ENCODE assay signal across 15 cellular contexts in the genomic region with DNA sequence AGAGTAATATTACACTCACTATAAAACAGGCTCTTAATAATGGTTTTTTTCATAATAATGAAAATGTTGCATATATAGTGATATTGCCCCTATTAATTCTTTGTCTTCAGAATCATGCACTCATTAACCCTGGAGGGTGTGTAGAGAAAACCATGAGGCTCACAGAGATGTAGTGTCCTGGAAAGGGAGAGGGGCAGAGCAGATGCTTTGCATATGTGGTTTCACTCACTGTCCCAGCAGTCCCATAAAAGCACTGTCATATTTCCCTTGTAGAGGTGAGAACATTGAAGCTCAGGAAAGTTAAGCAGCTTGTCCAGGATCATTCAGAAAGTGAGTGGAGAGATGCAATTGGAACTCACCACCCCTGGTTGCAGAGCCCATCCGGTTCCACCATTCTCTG.
A peak's percentile ranks its signal among the peaks of the same experiment; 100 is the strongest.
DNase-seq lines count a peak whose midpoint lies in the region; ATAC-seq, FAIRE-seq and TF ChIP-seq lines count a peak whose summit lies in the region.
"Had no signal": no experiment of that assay in that cellular context is flagged by ENCODE, and none has a peak within 500 bp of the region (broad histone marks: within the 10 kb centered on the region; RNA-seq: fewer than 3 reads in every experiment).

No MANE protein-coding gene starts in this region.

- H2BK120ac ChIP-seq in trophoblast cell (ENCODE audit: insufficient read depth, low read length, poor library complexity): no peak overlapping the region

- no peak overlapping the region for H4K12ac ChIP-seq in trophoblast cell (ENCODE audit: low read depth, low read length)

- H2AFZ ChIP-seq in trophoblast cell (ENCODE audit: insufficient read depth, low read length, poor library complexity) (no peak overlapping the region), SK-N-SH (ENCODE audit: low read depth) (no peak overlapping the region)

- no peak for DNase-seq in trophoblast cell
- DNase-seq in SK-N-SH: no peak
- DNase-seq in effector memory CD8-positive, alpha-beta T cell: no peak
- DNase-seq in SIG-M5 (lab: John Stamatoyannopoulos, UW): no peak
- no peak for DNase-seq in HTR-8/SVneo (ENCODE audit: insufficient read length, low spot score)
- DNase-seq: activated naive CD8-positive, alpha-beta T cell treated with anti-CD3 and anti-CD28 coated beads, Interleukin-2, amount 10 ng/mL, durations not matched to agents 7 days and 5 days; CD4-positive, alpha-beta T cell; mucosa of descending colon; NCI-H1105; NCI-H446; stimulated activated CD4-positive, alpha-beta T cell treated with anti-CD3 and anti-CD28 coated beads, Interleukin-4, amount 100 ng/mL, for 24 hours; stimulated activated naive CD8-positive, alpha-beta T cell treated with anti-CD3 and anti-CD28 coated beads, Interleukin-15, Interleukin-2, amounts not matched to agents 100 U/mL and 50 U/mL, for 24 hours had no signal

- H3K4me1 Mint-ChIP-seq in effector memory CD8-positive, alpha-beta T cell (ENCODE audit: low read depth in 2 of 2): peaks cover 22 to 30% of the 10 kb centered on the region in 2 donors

- H3K36me3 ChIP-seq in trophoblast cell (ENCODE audit: control insufficient read depth in 1 of 2, insufficient read depth in 2 of 2, low read length in 2 of 2) (no peaks in the 10 kb centered on the region), SK-N-SH (replicated peaks in 1 of 2; ENCODE audit: control insufficient read depth in 1 of 2, insufficient read depth in 2 of 2, low read length in 1 of 2) (peaks cover 24 to 93% of the 10 kb centered on the region in 2 experiments)

- no peaks in the 10 kb centered on the region for H4K20me1 ChIP-seq in SK-N-SH (ENCODE audit: insufficient read depth)

- no peak overlapping the region for H4K91ac ChIP-seq in trophoblast cell (ENCODE audit: low read depth, low read length)

- H3K9ac ChIP-seq in trophoblast cell (ENCODE audit: low read length) (peak overlapping the region; percentile 27), SK-N-SH (no peak overlapping the region)

- no peaks in the 10 kb centered on the region for H3K9me3 Mint-ChIP-seq in effector memory CD8-positive, alpha-beta T cell
- H3K9me3 Mint-ChIP-seq: CD4-positive, alpha-beta T cell had no signal

- H4K8ac ChIP-seq in trophoblast cell (ENCODE audit: low read depth, low read length): no peak overlapping the region

- H3K27ac ChIP-seq in trophoblast cell (ENCODE audit: low read depth, low read length): no peak overlapping the region
- H3K27ac ChIP-seq in SK-N-SH (ENCODE audit: low read depth in 2 of 2, low read length in 1 of 2): no peak overlapping the region

- no peak for TF ChIP-seq RAD21 in SK-N-SH (IDR thresholded peaks at IDR 0.05; ENCODE audit: low read length)

- no peak for TF ChIP-seq EP300 in SK-N-SH (IDR thresholded peaks at IDR 0.05; ENCODE audit: borderline replicate concordance in 1 of 2, low read depth in 1 of 2, low read length in 1 of 2)

- WGBS in trophoblast cell (ENCODE audit: extremely low coverage, insufficient coverage, insufficient read length): no CpG with 5 or more reads among the region's 1 CpG
- 100% methylated on average over 1 of the region's 1 CpG for WGBS in SK-N-SH (ENCODE audit: low lambda C conversion rate)

- H3K27me3 ChIP-seq in trophoblast cell (ENCODE audit: insufficient read depth, low read length): no peaks in the 10 kb centered on the region
- H3K27me3 ChIP-seq in SK-N-SH (ENCODE audit: insufficient read depth): no peaks in the 10 kb centered on the region

- no peak overlapping the region for H2BK12ac ChIP-seq in trophoblast cell (ENCODE audit: low read length)

- no peaks in the 10 kb centered on the region for H3K27me3 Mint-ChIP-seq in effector memory CD8-positive, alpha-beta T cell
- H3K27me3 Mint-ChIP-seq: activated naive CD8-positive, alpha-beta T cell treated with anti-CD3 and anti-CD28 coated beads, Interleukin-2, amount 10 ng/mL, durations not matched to agents 7 days and 5 days; CD4-positive, alpha-beta T cell had no signal

- H3K4me3 Mint-ChIP-seq in effector memory CD8-positive, alpha-beta T cell: no peak overlapping the region
- H3K4me3 Mint-ChIP-seq: activated naive CD8-positive, alpha-beta T cell treated with anti-CD3 and anti-CD28 coated beads, Interleukin-2, amount 10 ng/mL, durations not matched to agents 7 days and 5 days; CD4-positive, alpha-beta T cell had no signal

- no peak overlapping the region for H3K14ac ChIP-seq in trophoblast cell (ENCODE audit: low read length)

- H2BK5ac ChIP-seq in trophoblast cell (ENCODE audit: low read depth, low read length, poor library complexity): no peak overlapping the region

- no peak overlapping the region for H3K4me3 ChIP-seq in trophoblast cell (ENCODE audit: low read depth, low read length)
- no peak overlapping the region for H3K4me3 ChIP-seq in SK-N-SH (ENCODE audit: low read depth in 2 of 2, low read length in 1 of 2)
- H3K4me3 ChIP-seq: mucosa of descending colon had no signal

- H2AK5ac ChIP-seq in trophoblast cell (ENCODE audit: low read length): peak overlapping the region; percentile 46

- H3K4me2 ChIP-seq in trophoblast cell (ENCODE audit: low read length) (no peak overlapping the region), SK-N-SH (no peak overlapping the region)

- POLR2A ChIA-PET in SK-N-SH (lab: Yijun Ruan, JAX): no interaction called here

- H3K9me3 ChIP-seq in trophoblast cell (ENCODE audit: insufficient read depth, low read depth, low read length): no peaks in the 10 kb centered on the region
- H3K9me3 ChIP-seq in SK-N-SH: no peaks in the 10 kb centered on the region
- H3K9me3 ChIP-seq: mucosa of descending colon had no signal

- H3K18ac ChIP-seq in trophoblast cell (ENCODE audit: low read length): no peak overlapping the region

- H3K27ac Mint-ChIP-seq in effector memory CD8-positive, alpha-beta T cell: no peak overlapping the region
- H3K27ac Mint-ChIP-seq: activated naive CD8-positive, alpha-beta T cell treated with anti-CD3 and anti-CD28 coated beads, Interleukin-2, amount 10 ng/mL, durations not matched to agents 7 days and 5 days; CD4-positive, alpha-beta T cell had no signal

- H3K4me1 ChIP-seq in trophoblast cell (ENCODE audit: control insufficient read depth in 1 of 2, insufficient read depth in 2 of 2, low read length in 2 of 2): peaks cover 3 to 14% of the 10 kb centered on the region in 2 experiments
- H3K4me1 ChIP-seq in SK-N-SH (ENCODE audit: control insufficient read depth in 1 of 2, insufficient read depth in 2 of 2, low read depth in 1 of 2, low read length in 1 of 2): peaks cover 4 to 7% of the 10 kb centered on the region in 2 experiments; a peak in 3 of 4 replicates

- no peaks in the 10 kb centered on the region for H3K79me2 ChIP-seq in trophoblast cell (ENCODE audit: control insufficient read depth, insufficient read depth, low read length, poor library complexity)
- no peaks in the 10 kb centered on the region for H3K79me2 ChIP-seq in SK-N-SH (ENCODE audit: insufficient read depth)

- H3K79me1 ChIP-seq in trophoblast cell (ENCODE audit: low read length): no peaks in the 10 kb centered on the region

- no peak overlapping the region for H3K4ac ChIP-seq in trophoblast cell (ENCODE audit: low read depth, low read length)

- peak; percentile 91 for ATAC-seq in GM18909 (IDR thresholded peaks at IDR 0.05; ENCODE audit: poor library complexity, unreplicated experiment)
- ATAC-seq in GM21737 (IDR thresholded peaks at IDR 0.05; ENCODE audit: unreplicated experiment): peak; percentile 70
- peak; percentile 83 for ATAC-seq in HG03196 (IDR thresholded peaks at IDR 0.05; ENCODE audit: unreplicated experiment)
- no peak for ATAC-seq in effector memory CD8-positive, alpha-beta T cell (replicated peaks)
- ATAC-seq: mucosa of descending colon; stimulated activated naive CD8-positive, alpha-beta T cell treated with anti-CD3 and anti-CD28 coated beads, Interleukin-15, Interleukin-2, amounts not matched to agents 100 U/mL and 50 U/mL, for 24 hours had no signal

- no peak for TF ChIP-seq CTCF in SK-N-SH (IDR thresholded peaks at IDR 0.05)

- CTCF ChIA-PET in SK-N-SH (lab: Yijun Ruan, JAX): interaction anchor here (2.1 to 3.0 kb wide), 2 partner anchors 25 to 235 kb away, joined by 6 to 12 read pairs; no protein-coding TSS in a partner anchor

- H3F3A ChIP-seq in SK-N-SH (replicated peaks; ENCODE audit: insufficient read depth): no peaks in the 10 kb centered on the region

- no peak overlapping the region for H3K23ac ChIP-seq in trophoblast cell (ENCODE audit: low read length)

- FAIRE-seq in HTR-8/SVneo (lab: Jason Lieb, UNC): no peak

- H3K36me3 Mint-ChIP-seq in effector memory CD8-positive, alpha-beta T cell (ENCODE audit: insufficient read depth): no peaks in the 10 kb centered on the region

- no peaks in the 10 kb centered on the region for H3K9me2 ChIP-seq in SK-N-SH

TF ChIP-seq in SK-N-SH, 30 proteins besides CTCF, POLR2A, EP300 and RAD21 (continues in another document):
- TF ChIP-seq FOXJ3 (CRISPR knock-in tag; IDR thresholded peaks at IDR 0.05): no peak
- TF ChIP-seq, protein P1, sequence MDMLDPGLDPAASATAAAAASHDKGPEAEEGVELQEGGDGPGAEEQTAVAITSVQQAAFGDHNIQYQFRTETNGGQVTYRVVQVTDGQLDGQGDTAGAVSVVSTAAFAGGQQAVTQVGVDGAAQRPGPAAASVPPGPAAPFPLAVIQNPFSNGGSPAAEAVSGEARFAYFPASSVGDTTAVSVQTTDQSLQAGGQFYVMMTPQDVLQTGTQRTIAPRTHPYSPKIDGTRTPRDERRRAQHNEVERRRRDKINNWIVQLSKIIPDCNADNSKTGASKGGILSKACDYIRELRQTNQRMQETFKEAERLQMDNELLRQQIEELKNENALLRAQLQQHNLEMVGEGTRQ (IDR thresholded peaks at IDR 0.05; ENCODE audit: borderline replicate concordance, low read depth, low read length): no peak
- no peak for TF ChIP-seq MAX (IDR thresholded peaks at IDR 0.05; ENCODE audit: low read depth)
- no peak for TF ChIP-seq MXI1 (IDR thresholded peaks at IDR 0.05; ENCODE audit: low read depth, low read length)
- TF ChIP-seq RCOR1 (IDR thresholded peaks at IDR 0.05; ENCODE audit: low read length): no peak
- no peak for TF ChIP-seq YY1 (IDR thresholded peaks at IDR 0.05; ENCODE audit: low read depth)
- TF ChIP-seq, protein P2, sequence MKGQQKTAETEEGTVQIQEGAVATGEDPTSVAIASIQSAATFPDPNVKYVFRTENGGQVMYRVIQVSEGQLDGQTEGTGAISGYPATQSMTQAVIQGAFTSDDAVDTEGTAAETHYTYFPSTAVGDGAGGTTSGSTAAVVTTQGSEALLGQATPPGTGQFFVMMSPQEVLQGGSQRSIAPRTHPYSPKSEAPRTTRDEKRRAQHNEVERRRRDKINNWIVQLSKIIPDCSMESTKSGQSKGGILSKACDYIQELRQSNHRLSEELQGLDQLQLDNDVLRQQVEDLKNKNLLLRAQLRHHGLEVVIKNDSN (IDR thresholded peaks at IDR 0.05; ENCODE audit: borderline replicate concordance, low read depth): no peak
- no peak for TF ChIP-seq FOXM1 (IDR thresholded peaks at IDR 0.05; ENCODE audit: low read depth)
- no peak for TF ChIP-seq RXRA (IDR thresholded peaks at IDR 0.05; ENCODE audit: borderline replicate concordance, low read depth)
- no peak for TF ChIP-seq SMC3 (IDR thresholded peaks at IDR 0.05; ENCODE audit: low read depth, low read length)
